8 cellular contexts compared by ENCODE assay signal in the genomic region with DNA sequence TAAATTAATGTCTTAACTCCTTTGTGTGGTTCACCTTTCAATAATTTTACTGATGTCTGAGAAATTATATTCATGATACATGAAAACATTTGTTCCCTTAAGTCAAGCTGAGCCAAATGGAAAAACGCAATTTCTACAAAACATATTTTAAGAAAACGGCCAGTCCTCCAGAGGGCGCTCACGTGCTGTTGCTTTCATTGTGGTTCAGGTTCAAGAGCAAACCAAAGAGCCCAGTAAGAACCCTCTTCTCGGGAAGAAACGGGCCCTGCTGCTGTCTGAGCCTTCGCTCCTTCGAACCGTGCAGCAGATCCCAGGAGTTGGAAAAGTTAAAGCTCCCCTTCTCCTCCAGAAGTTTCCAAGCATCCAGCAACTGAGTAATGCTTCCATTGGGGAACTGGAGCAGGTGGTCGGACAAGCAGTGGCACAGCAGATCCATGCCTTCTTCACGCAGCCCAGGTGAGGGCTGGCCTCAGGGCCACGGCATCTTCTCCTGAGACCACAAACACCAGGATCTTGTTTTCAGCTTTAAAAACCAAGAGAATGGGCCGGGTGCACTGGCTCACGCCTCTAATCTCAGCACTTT. TPM values are rescaled to one million over a fixed set of nuclear protein-coding genes. Genes with fewer than 3 reads are reported as not detected.
DNase-seq lines count a peak whose midpoint lies in the region; ATAC-seq and TF ChIP-seq lines count a peak whose summit lies in the region.

No MANE protein-coding gene starts in this region.

- peaks cover 3 to 4% of the 10 kb centered on the region in 2 experiments; a peak in 3 of 4 replicates for H3K79me1 ChIP-seq in IMR-90 (ENCODE audit: low read depth in 1 of 2, low read length in 2 of 2)

- no TSS peak for BruUV-seq in IMR-90 (replicated peaks; lab: Mats Ljungman, UMichigan)

- in situ Hi-C loops in Caki2 (cut with HindIII; ENCODE audit: low pct_unique_long_range_greater_than_20kb, low sequenced_read_pairs) (no loop called here), IMR-90 (cut with MboI; ENCODE audit: low sequenced_read_pairs) (loop anchor here (5.0 kb wide), 1 partner anchor 141 kb away; no protein-coding TSS in a partner anchor)

- no peak overlapping the region for H2BK20ac ChIP-seq in IMR-90 (ENCODE audit: low read depth, low read length)

- H3K4ac ChIP-seq in IMR-90 (ENCODE audit: low read depth, low read length), result no peak overlapping the region

- H2AK9ac ChIP-seq in IMR-90 (replicated peaks; ENCODE audit: low read depth, low read length, poor library complexity), result no peak overlapping the region

- H4K20me1 ChIP-seq in IMR-90 (ENCODE audit: insufficient read depth, low read length), result no peaks in the 10 kb centered on the region

- POLR2A ChIA-PET in IMR-90 (lab: Charles Lee; ENCODE audit: unreplicated experiment), result interaction anchor here (0.6 kb wide), 1 partner anchor 84 kb away, joined by 5 read pairs; no protein-coding TSS in a partner anchor

- no peak overlapping the region for H3K4me2 ChIP-seq in IMR-90 (ENCODE audit: low read depth, low read length)

- H3K23ac ChIP-seq in IMR-90 (ENCODE audit: low read depth, low read length), result no peak overlapping the region

- H3K18ac ChIP-seq in IMR-90 (ENCODE audit: low read depth, low read length), result no peak overlapping the region

- H3K9ac ChIP-seq in IMR-90 (ENCODE audit: low read depth, low read length), result no peak overlapping the region

- peak; percentile 77 for TF ChIP-seq CTCF in IMR-90 (conservative IDR thresholded peaks at IDR 0.05; ENCODE audit: low read depth, low read length)
- TF ChIP-seq CTCF in fibroblast of pulmonary artery (IDR thresholded peaks at IDR 0.05; ENCODE audit: low read length, missing control alignments), result peak; percentile 83
- TF ChIP-seq CTCF in testis (IDR thresholded peaks at IDR 0.05), result peak; percentile 38 to 74 (median 67)

- dilution Hi-C loops in IMR-90 (cut with HindIII; ENCODE audit: low sequenced_read_pairs, unreplicated experiment), result no loop called here

- peaks cover 3% of the 10 kb centered on the region; the same call in 1 of the 2 replicates for H3K36me3 ChIP-seq in IMR-90 (ENCODE audit: control insufficient read depth, insufficient read depth, low read length)
- no peaks in the 10 kb centered on the region for H3K36me3 ChIP-seq in testis (ENCODE audit: low read depth, missing control alignments)

- TF ChIP-seq RAD21 in IMR-90 (IDR thresholded peaks at IDR 0.05; ENCODE audit: low read length), result peak; percentile 81

- H3K14ac ChIP-seq in IMR-90 (replicated peaks; ENCODE audit: low read depth, low read length), result no peak overlapping the region

- ATAC-seq in IMR-90 (ENCODE audit: low read depth), result no peak
- ATAC-seq in GM19328 (IDR thresholded peaks at IDR 0.05; ENCODE audit: unreplicated experiment), result no peak

- peak; percentile 68 for DNase-seq in Caki2 (ENCODE audit: low read depth)
- DNase-seq in IMR-90, result peak; percentile 62
- DNase-seq in OCI-M2 (lab: John Stamatoyannopoulos, UW; ENCODE audit: unreplicated experiment), result peak; percentile 97
- DNase-seq in activated T-cell treated with anti-CD3 and anti-CD28 coated beads, Interleukin-2, amount 50 U/mL, for 1 hour, result peak; percentile 72
- peak; percentile 81 for DNase-seq in fibroblast of pulmonary artery (ENCODE audit: low read depth)
- peak in 49 of 56 donors; percentile 1 to 88 (median 30) for DNase-seq in nucleus accumbens (lab: John Stamatoyannopoulos, UW)
- peak; percentile 86 for DNase-seq in testis

- H2AFZ ChIP-seq in IMR-90 (replicated peaks; ENCODE audit: low read length, poor library complexity), result peak overlapping the region; percentile 69

- H2BK5ac ChIP-seq in IMR-90 (ENCODE audit: low read depth, low read length, poor library complexity, severe bottlenecking), result no peak overlapping the region

- intact Hi-C loops in IMR-90 (cut with micrococcal nuclease), result loop anchor here (1.0 to 2.0 kb wide), 3 partner anchors 102 to 208 kb away; no protein-coding TSS in a partner anchor
- intact Hi-C loops in testis (cut with DNase I; ENCODE audit: low total_unique reads), result no loop called here

- H3K4me3 ChIP-seq in IMR-90 (ENCODE audit: insufficient read depth, low read depth, low read length), result no peak overlapping the region
- H3K4me3 ChIP-seq in fibroblast of pulmonary artery (replicated peaks; ENCODE audit: low read depth, low read length), result no peak overlapping the region
- H3K4me3 ChIP-seq in testis, result no peak overlapping the region

- H2AK5ac ChIP-seq in IMR-90 (ENCODE audit: low read depth, low read length), result no peak overlapping the region

- no peak overlapping the region for H4K5ac ChIP-seq in IMR-90 (ENCODE audit: low read depth, low read length)

- H4K91ac ChIP-seq in IMR-90 (ENCODE audit: insufficient read depth, low read depth, low read length), result no peak overlapping the region

- H3K4me1 ChIP-seq in IMR-90 (ENCODE audit: control insufficient read depth, insufficient read depth, low read length) (0 out of 2 replicates have a peak, but pooled peaks cover 1% of the 10 kb centered on the region), testis (no peaks in the 10 kb centered on the region)

- no peak overlapping the region for H2BK15ac ChIP-seq in IMR-90 (ENCODE audit: low read depth, low read length)

- no peaks in the 10 kb centered on the region; the same call in 1 of the 2 replicates for H3K9me1 ChIP-seq in IMR-90 (ENCODE audit: insufficient read depth, low read length)

- no peak for TF ChIP-seq POLR2A in IMR-90 (IDR thresholded peaks at IDR 0.05; ENCODE audit: low read depth, low read length)
- TF ChIP-seq POLR2A in testis (IDR thresholded peaks at IDR 0.05), result no peak

- no peak overlapping the region for H2BK120ac ChIP-seq in IMR-90 (ENCODE audit: low read depth, low read length)

- CTCF ChIA-PET in IMR-90 (lab: Yijun Ruan, JAX), result interaction anchor here (0.6 to 1.5 kb wide), 6 partner anchors 21 to 208 kb away, joined by 3 to 4 read pairs (median 3); a partner anchor contains a TSS

- H3K56ac ChIP-seq in IMR-90 (ENCODE audit: extremely low read depth, insufficient read depth, low read length), result no peak overlapping the region

- H3K27me3 ChIP-seq in IMR-90 (ENCODE audit: control insufficient read depth, insufficient read depth, low read length), result no peaks in the 10 kb centered on the region
- no peaks in the 10 kb centered on the region for H3K27me3 ChIP-seq in testis

- H3K27ac ChIP-seq in IMR-90 (ENCODE audit: insufficient read depth, low read length) (no peak overlapping the region), testis (no peak overlapping the region)

- 94% methylated on average over 4 of the region's 14 CpGs; no CpG with 5 or more reads in 1 of the 2 experiments for WGBS in IMR-90 (ENCODE audit: extremely low coverage in 2 of 2, insufficient read length in 1 of 2), 2 experiments
- WGBS in testis, 2 donors, result 34 to 52% methylated on average over 11 to 14 of the region's 14 CpGs

- H3K9me3 ChIP-seq in IMR-90 (ENCODE audit: control insufficient read depth, insufficient read depth, low read length), result no peaks in the 10 kb centered on the region
- H3K9me3 ChIP-seq in testis, result no peaks in the 10 kb centered on the region

- no peak overlapping the region for H4K8ac ChIP-seq in IMR-90 (ENCODE audit: low read depth in 2 of 2, low read length in 2 of 2)

TF ChIP-seq in IMR-90, 13 proteins besides CTCF, POLR2A, EP300 and RAD21 (continues in another document):
- TF ChIP-seq MAFK (IDR thresholded peaks at IDR 0.05; ENCODE audit: low read depth, low read length) (no peak), MXI1 (IDR thresholded peaks at IDR 0.05; ENCODE audit: borderline replicate concordance, low read depth, low read length) (no peak), CEBPB (IDR thresholded peaks at IDR 0.05; ENCODE audit: low read depth, low read length) (no peak), CHD1 (IDR thresholded peaks at IDR 0.05; ENCODE audit: low read depth, low read length) (no peak), MAZ (IDR thresholded peaks at IDR 0.05; ENCODE audit: borderline replicate concordance, low read depth, low read length) (no peak), FOS (IDR thresholded peaks at IDR 0.05; ENCODE audit: low read depth, low read length) (no peak), RFX5 (IDR thresholded peaks at IDR 0.05; ENCODE audit: low read depth, low read length) (no peak), SMC3 (IDR thresholded peaks at IDR 0.05; ENCODE audit: low read depth, low read length) (peak; percentile 69)
- TF ChIP-seq, protein P1, sequence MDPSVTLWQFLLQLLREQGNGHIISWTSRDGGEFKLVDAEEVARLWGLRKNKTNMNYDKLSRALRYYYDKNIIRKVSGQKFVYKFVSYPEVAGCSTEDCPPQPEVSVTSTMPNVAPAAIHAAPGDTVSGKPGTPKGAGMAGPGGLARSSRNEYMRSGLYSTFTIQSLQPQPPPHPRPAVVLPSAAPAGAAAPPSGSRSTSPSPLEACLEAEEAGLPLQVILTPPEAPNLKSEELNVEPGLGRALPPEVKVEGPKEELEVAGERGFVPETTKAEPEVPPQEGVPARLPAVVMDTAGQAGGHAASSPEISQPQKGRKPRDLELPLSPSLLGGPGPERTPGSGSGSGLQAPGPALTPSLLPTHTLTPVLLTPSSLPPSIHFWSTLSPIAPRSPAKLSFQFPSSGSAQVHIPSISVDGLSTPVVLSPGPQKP (IDR thresholded peaks at IDR 0.05; ENCODE audit: borderline replicate concordance, low read depth, low read length), result no peak
- TF ChIP-seq, protein P2, sequence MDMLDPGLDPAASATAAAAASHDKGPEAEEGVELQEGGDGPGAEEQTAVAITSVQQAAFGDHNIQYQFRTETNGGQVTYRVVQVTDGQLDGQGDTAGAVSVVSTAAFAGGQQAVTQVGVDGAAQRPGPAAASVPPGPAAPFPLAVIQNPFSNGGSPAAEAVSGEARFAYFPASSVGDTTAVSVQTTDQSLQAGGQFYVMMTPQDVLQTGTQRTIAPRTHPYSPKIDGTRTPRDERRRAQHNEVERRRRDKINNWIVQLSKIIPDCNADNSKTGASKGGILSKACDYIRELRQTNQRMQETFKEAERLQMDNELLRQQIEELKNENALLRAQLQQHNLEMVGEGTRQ (IDR thresholded peaks at IDR 0.05; ENCODE audit: low read depth, low read length), result 0 out of 2 replicates have a peak, but pooled peaks have one; percentile 16

RNA-seq across cellular contexts. Expression of a gene that starts 4.3 kb away (rescaled TPM):
- total RNA-seq in Caki2 (2014; rRNA removed; shearing (Covaris generic); ENCODE audit: low replicate concordance), result 6.7 and 22.0 TPM in 2 replicates
- total RNA-seq in IMR-90 (2012; rRNA removed), result 2.2 TPM in 2 replicates
- 2.3 and 2.6 TPM in 2 replicates for polyA plus RNA-seq in IMR-90 (2012; rRNA removed)
- polyA plus RNA-seq in IMR-90 (2012; cell fraction: cytosol; rRNA removed), result 2.1 and 4.5 TPM in 2 replicates
- 0.41 and 0.55 TPM in 2 replicates for polyA plus RNA-seq in IMR-90 (2012; cell fraction: nucleus; rRNA removed; ENCODE audit: low replicate concordance)
- total RNA-seq in testis, result 10 to 100 TPM in 1 of 2 donors, 1 to 10 TPM in 1; 5.5 to 11.8 TPM
- polyA plus RNA-seq in testis (ENCODE audit: insufficient read depth, low read depth, low replicate concordance), result 15.8 TPM

RNA-seq across cellular contexts. Expression of a gene that starts 4.6 kb away (rescaled TPM):
- total RNA-seq in Caki2 (2014; rRNA removed; shearing (Covaris generic); ENCODE audit: low replicate concordance), result 22.3 and 26.1 TPM in 2 replicates
- 5.8 and 7.2 TPM in 2 replicates for total RNA-seq in IMR-90 (2012; rRNA removed)
- 15.7 and 17.4 TPM in 2 replicates for polyA plus RNA-seq in IMR-90 (2012; rRNA removed)
- 9.1 and 12.7 TPM in 2 replicates for polyA plus RNA-seq in IMR-90 (2012; cell fraction: cytosol; rRNA removed)
- polyA plus RNA-seq in IMR-90 (2012; cell fraction: nucleus; rRNA removed; ENCODE audit: low replicate concordance), result 15.0 and 16.4 TPM in 2 replicates
- total RNA-seq in testis, result 10 to 100 TPM; 16.7 to 17.2 TPM
- polyA plus RNA-seq in testis (ENCODE audit: insufficient read depth, low read depth, low replicate concordance), result 14.0 TPM

Comparison
In these comparisons a context has a peak if more than half of its experiments do, and no peak if none do; other contexts are left out.
1. DNase-seq: peak in every context shown above with its lines; median percentile 97 in OCI-M2; 86 in testis; 81 in fibroblast of pulmonary artery; 72 in activated T-cell treated with anti-CD3 and anti-CD28 coated beads, Interleukin-2, amount 50 U/mL, for 1 hour; 68 in Caki2; 62 in IMR-90; 30 in nucleus accumbens.